Comparison of ENCODE assay signal across 12 cellular contexts in genomic region chr14:105070760-105071137, GRCh38. TPM values are rescaled to one million over a fixed set of nuclear protein-coding genes. Genes with fewer than 3 reads are reported as not detected.
DNase-seq lines count a peak whose midpoint lies in the region; TF ChIP-seq lines count a peak whose summit lies in the region.
"Had no signal": no experiment of that assay in that cellular context is flagged by ENCODE, and none has a peak within 500 bp of the region (broad histone marks: within the 10 kb centered on the region; RNA-seq: fewer than 3 reads in every experiment).

No MANE protein-coding gene starts in this region.

- H4K8ac ChIP-seq in neuronal stem cell (ENCODE audit: low read depth, low read length): no peak overlapping the region

- H4K91ac ChIP-seq in neuronal stem cell (ENCODE audit: low read depth, low read length, poor library complexity): no peak overlapping the region

- no peaks in the 10 kb centered on the region for H3K36me3 ChIP-seq in neuronal stem cell (replicated peaks in 1 of 2; ENCODE audit: control insufficient read depth in 2 of 2, insufficient read depth in 2 of 2, low read length in 2 of 2)
- H3K36me3 ChIP-seq: cardiac muscle cell, tibial nerve had no signal

- no peak overlapping the region for H3K4ac ChIP-seq in neuronal stem cell (ENCODE audit: low read length)

- H3K23ac ChIP-seq in neuronal stem cell (ENCODE audit: low read depth, low read length, poor library complexity): no peak overlapping the region

- no peaks in the 10 kb centered on the region for H3K79me1 ChIP-seq in neuronal stem cell (ENCODE audit: low read depth, low read length)

- H3K14ac ChIP-seq in neuronal stem cell (ENCODE audit: low read length): no peak overlapping the region

- peak overlapping the region; percentile 3 for H2BK5ac ChIP-seq in neuronal stem cell (ENCODE audit: low read length)

- no peak overlapping the region for H2AFZ ChIP-seq in neuronal stem cell (ENCODE audit: low read length)

- H3K9me3 Mint-ChIP-seq in activated naive CD4-positive, alpha-beta T cell treated with anti-CD3 and anti-CD28 coated beads, Interleukin-2, amount 50 U/mL, for 24 hours: no peaks in the 10 kb centered on the region
- H3K9me3 Mint-ChIP-seq in chondrocyte (ENCODE audit: low read depth): no peaks in the 10 kb centered on the region
- H3K9me3 Mint-ChIP-seq: immature natural killer cell had no signal

- no peak overlapping the region for H2AK5ac ChIP-seq in neuronal stem cell (ENCODE audit: low read depth, low read length)

- no peak overlapping the region for H3K4me3 ChIP-seq in neuronal stem cell (ENCODE audit: low read length in 2 of 2)
- H3K4me3 ChIP-seq: cardiac muscle cell, tibial nerve had no signal

- H3K18ac ChIP-seq in neuronal stem cell (ENCODE audit: low read length): no peak overlapping the region

- H2BK120ac ChIP-seq in neuronal stem cell (ENCODE audit: low read depth, low read length): no peak overlapping the region

- peaks cover 42% of the 10 kb centered on the region for H3K4me1 Mint-ChIP-seq in activated naive CD4-positive, alpha-beta T cell treated with anti-CD3 and anti-CD28 coated beads, Interleukin-2, amount 50 U/mL, for 24 hours
- H3K4me1 Mint-ChIP-seq in chondrocyte (ENCODE audit: low read depth): peaks cover 3% of the 10 kb centered on the region

- no peak for TF ChIP-seq CTCF in GM20000 (IDR thresholded peaks at IDR 0.05; ENCODE audit: extremely low read depth, missing control alignments)
- no peak for TF ChIP-seq CTCF in chondrocyte (IDR thresholded peaks at IDR 0.05)

- H3K4me2 ChIP-seq in neuronal stem cell (ENCODE audit: insufficient read depth, low read length, poor library complexity, severe bottlenecking): no peak overlapping the region

- peak overlapping the region; percentile 2 for H2BK15ac ChIP-seq in neuronal stem cell (ENCODE audit: low read length)

- H3K9ac ChIP-seq in neuronal stem cell (ENCODE audit: low read depth, low read length, poor library complexity): no peak overlapping the region

- no peak overlapping the region for H2BK12ac ChIP-seq in neuronal stem cell (ENCODE audit: low read length)

- no peaks in the 10 kb centered on the region for H3K9me3 ChIP-seq in neuronal stem cell (replicated peaks in 1 of 2; ENCODE audit: control insufficient read depth in 2 of 2, insufficient read depth in 1 of 2, low read depth in 1 of 2, low read length in 2 of 2)
- H3K9me3 ChIP-seq: tibial nerve had no signal

- no peak overlapping the region for H3K4me3 Mint-ChIP-seq in activated naive CD4-positive, alpha-beta T cell treated with anti-CD3 and anti-CD28 coated beads, Interleukin-2, amount 50 U/mL, for 24 hours
- no peak overlapping the region for H3K4me3 Mint-ChIP-seq in chondrocyte (ENCODE audit: unreplicated experiment)
- H3K4me3 Mint-ChIP-seq: immature natural killer cell had no signal

- H3K27ac Mint-ChIP-seq in activated naive CD4-positive, alpha-beta T cell treated with anti-CD3 and anti-CD28 coated beads, Interleukin-2, amount 50 U/mL, for 24 hours: peak overlapping the region; percentile 14
- H3K27ac Mint-ChIP-seq in chondrocyte (ENCODE audit: unreplicated experiment): no peak overlapping the region

- no peaks in the 10 kb centered on the region for H3K27me3 Mint-ChIP-seq in activated naive CD4-positive, alpha-beta T cell treated with anti-CD3 and anti-CD28 coated beads, Interleukin-2, amount 50 U/mL, for 24 hours
- H3K27me3 Mint-ChIP-seq in chondrocyte (ENCODE audit: low read depth): peaks cover 9% of the 10 kb centered on the region

- H3K27me3 ChIP-seq in neuronal stem cell (ENCODE audit: control insufficient read depth in 3 of 3, insufficient read depth in 3 of 3, low read depth in 1 of 3, low read length in 3 of 3): peaks cover 0 to 10% (median 0%) of the 10 kb centered on the region in 3 experiments
- H3K27me3 ChIP-seq: cardiac muscle cell had no signal

- H3K4me1 ChIP-seq in neuronal stem cell (ENCODE audit: control insufficient read depth in 2 of 2, insufficient read depth in 1 of 2, low read depth in 1 of 2, low read length in 2 of 2): peaks cover 4 to 10% of the 10 kb centered on the region in 2 donors

- no peak overlapping the region for H3K27ac ChIP-seq in neuronal stem cell (replicated peaks; ENCODE audit: low read length)
- H3K27ac ChIP-seq: cardiac muscle cell had no signal

- H3K36me3 Mint-ChIP-seq in activated naive CD4-positive, alpha-beta T cell treated with anti-CD3 and anti-CD28 coated beads, Interleukin-2, amount 50 U/mL, for 24 hours: no peaks in the 10 kb centered on the region
- no peaks in the 10 kb centered on the region for H3K36me3 Mint-ChIP-seq in chondrocyte (ENCODE audit: low read depth)
- H3K36me3 Mint-ChIP-seq: immature natural killer cell had no signal

- DNase-seq in ELR (ENCODE audit: low read depth): peak; percentile 41
- DNase-seq in GM20000 (ENCODE audit: low spot score): peak; percentile 71
- no peak for DNase-seq in neuronal stem cell (ENCODE audit: low spot score)
- DNase-seq in chondrocyte (ENCODE audit: low spot score): no peak
- no peak for DNase-seq in NCI-H774 (lab: John Stamatoyannopoulos, UW)
- DNase-seq in AML-193 (lab: John Stamatoyannopoulos, UW): no peak
- DNase-seq: DMS79, immature natural killer cell, NCI-H510A had no signal

- WGBS in neuronal stem cell (ENCODE audit: extremely low coverage in 2 of 2, insufficient read length in 2 of 2, insufficient replicate concordance in 1 of 2), 2 donors: no CpG with 5 or more reads among the region's 7 CpGs

RNA-seq across cellular contexts. Expression of gene GPR132, which starts 5.5 kb away (rescaled TPM):
- polyA plus RNA-seq in neuronal stem cell (2013, experiment 1 of 2): 0.13 TPM
- polyA plus RNA-seq in neuronal stem cell (2013, experiment 2 of 2): 0.08 TPM
- total RNA-seq in chondrocyte: 0.23 to 0.48 TPM (median 0.30 TPM) in 3 replicates

RNA-seq across cellular contexts. Expression of gene CDCA4, which starts 49.9 kb away (rescaled TPM):
- polyA plus RNA-seq in neuronal stem cell (2013, experiment 1 of 2): 46.0 TPM
- polyA plus RNA-seq in neuronal stem cell (2013, experiment 2 of 2): 45.5 TPM
- 15.6 to 18.8 TPM (median 18.0 TPM) in 3 replicates for total RNA-seq in chondrocyte

Comparison
In these comparisons a context has a peak if more than half of its experiments do, and no peak if none do; other contexts are left out.
1. DNase-seq: peak in ELR (single experiment) and GM20000 (single experiment); none in neuronal stem cell (single experiment), chondrocyte (single experiment), NCI-H774 (single experiment) and AML-193 (0 of 2).